Comparison of ENCODE assay signal across 1 cellular context in the genomic region with DNA sequence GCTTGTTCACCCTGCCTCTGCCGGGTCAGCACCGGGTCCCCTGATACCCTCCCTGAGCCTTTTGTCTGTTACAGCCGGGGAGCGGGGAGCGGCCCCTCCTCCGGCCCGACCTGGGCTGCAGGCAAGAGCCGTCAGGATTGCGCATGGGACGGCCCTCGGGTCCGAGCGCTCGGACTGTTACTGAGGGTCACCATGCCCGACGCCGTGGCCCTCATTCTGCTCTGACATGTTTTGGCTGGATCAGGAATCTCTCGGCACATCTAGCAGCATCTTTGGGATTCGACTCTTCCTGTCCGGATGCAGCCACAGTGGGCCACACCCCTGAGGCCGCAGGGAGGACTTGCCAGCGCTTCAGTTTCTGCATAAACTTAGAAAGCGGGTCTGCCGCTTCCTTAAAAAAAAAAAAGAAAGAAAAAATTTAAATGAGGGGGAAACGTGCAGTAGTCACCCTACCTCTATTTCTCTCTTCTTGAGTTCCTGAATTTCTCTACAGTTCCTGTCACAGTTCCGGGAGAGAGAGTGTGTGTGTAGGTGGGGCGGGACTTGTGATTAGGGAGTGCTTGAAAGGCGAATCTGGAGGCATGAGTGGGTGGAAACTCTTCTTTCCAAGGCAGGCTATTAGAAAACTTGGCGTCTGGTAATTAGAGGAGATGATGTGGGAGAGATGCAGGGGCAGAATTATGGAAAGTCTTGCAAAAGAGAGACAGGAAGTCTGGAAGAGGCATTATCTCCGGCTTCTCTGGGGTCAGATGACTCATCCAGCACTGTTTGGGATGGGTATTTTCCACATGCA.
TF ChIP-seq lines count a peak whose summit lies in the region.

No MANE protein-coding gene starts in this region.

TF ChIP-seq in K562, 482 proteins besides CTCF, POLR2A, EP300 and RAD21 (continued from another document and continues in another):
- TF ChIP-seq, protein P1, sequence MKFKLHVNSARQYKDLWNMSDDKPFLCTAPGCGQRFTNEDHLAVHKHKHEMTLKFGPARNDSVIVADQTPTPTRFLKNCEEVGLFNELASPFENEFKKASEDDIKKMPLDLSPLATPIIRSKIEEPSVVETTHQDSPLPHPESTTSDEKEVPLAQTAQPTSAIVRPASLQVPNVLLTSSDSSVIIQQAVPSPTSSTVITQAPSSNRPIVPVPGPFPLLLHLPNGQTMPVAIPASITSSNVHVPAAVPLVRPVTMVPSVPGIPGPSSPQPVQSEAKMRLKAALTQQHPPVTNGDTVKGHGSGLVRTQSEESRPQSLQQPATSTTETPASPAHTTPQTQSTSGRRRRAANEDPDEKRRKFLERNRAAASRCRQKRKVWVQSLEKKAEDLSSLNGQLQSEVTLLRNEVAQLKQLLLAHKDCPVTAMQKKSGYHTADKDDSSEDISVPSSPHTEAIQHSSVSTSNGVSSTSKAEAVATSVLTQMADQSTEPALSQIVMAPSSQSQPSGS (CRISPR knock-in tag; IDR thresholded peaks at IDR 0.05): no peak
- no peak for TF ChIP-seq ZSCAN32 (CRISPR knock-in tag; IDR thresholded peaks at IDR 0.05)
- TF ChIP-seq ZNF586 (CRISPR knock-in tag; conservative IDR thresholded peaks at IDR 0.05): no peak
- TF ChIP-seq, protein P2, sequence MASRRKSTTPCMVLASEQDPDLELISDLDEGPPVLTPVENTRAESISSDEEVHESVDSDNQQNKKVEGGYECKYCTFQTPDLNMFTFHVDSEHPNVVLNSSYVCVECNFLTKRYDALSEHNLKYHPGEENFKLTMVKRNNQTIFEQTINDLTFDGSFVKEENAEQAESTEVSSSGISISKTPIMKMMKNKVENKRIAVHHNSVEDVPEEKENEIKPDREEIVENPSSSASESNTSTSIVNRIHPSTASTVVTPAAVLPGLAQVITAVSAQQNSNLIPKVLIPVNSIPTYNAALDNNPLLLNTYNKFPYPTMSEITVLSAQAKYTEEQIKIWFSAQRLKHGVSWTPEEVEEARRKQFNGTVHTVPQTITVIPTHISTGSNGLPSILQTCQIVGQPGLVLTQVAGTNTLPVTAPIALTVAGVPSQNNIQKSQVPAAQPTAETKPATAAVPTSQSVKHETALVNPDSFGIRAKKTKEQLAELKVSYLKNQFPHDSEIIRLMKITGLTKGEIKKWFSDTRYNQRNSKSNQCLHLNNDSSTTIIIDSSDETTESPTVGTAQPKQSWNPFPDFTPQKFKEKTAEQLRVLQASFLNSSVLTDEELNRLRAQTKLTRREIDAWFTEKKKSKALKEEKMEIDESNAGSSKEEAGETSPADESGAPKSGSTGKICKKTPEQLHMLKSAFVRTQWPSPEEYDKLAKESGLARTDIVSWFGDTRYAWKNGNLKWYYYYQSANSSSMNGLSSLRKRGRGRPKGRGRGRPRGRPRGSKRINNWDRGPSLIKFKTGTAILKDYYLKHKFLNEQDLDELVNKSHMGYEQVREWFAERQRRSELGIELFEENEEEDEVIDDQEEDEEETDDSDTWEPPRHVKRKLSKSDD (conservative IDR thresholded peaks at IDR 0.05; ENCODE audit: low read length): no peak
- no peak for TF ChIP-seq POLR3A (IDR thresholded peaks at IDR 0.05; ENCODE audit: borderline replicate concordance, extremely low read depth, insufficient read depth, insufficient read length)
- TF ChIP-seq TCF3 (CRISPR knock-in tag; IDR thresholded peaks at IDR 0.05): no peak
- TF ChIP-seq FOS (IDR thresholded peaks at IDR 0.05; ENCODE audit: extremely low read depth, insufficient read length): peak; percentile 44
- no peak; a peak in 1 of 4 replicates for TF ChIP-seq SRF (CRISPR knock-in tag; IDR thresholded peaks at IDR 0.05)
- TF ChIP-seq ZEB2 (IDR thresholded peaks at IDR 0.05): peak; percentile 53; the same call in 1 of the 2 replicates
- TF ChIP-seq KAT8 (IDR thresholded peaks at IDR 0.05; ENCODE audit: low read depth): no peak
- TF ChIP-seq PHF8 (IDR thresholded peaks at IDR 0.05; ENCODE audit: borderline replicate concordance, low read length): no peak
- TF ChIP-seq CEBPB (tag; IDR thresholded peaks at IDR 0.05): peak; percentile 35; the same call in 1 of the 2 replicates
- TF ChIP-seq YBX1 (IDR thresholded peaks at IDR 0.05): no peak
- TF ChIP-seq, protein P3, sequence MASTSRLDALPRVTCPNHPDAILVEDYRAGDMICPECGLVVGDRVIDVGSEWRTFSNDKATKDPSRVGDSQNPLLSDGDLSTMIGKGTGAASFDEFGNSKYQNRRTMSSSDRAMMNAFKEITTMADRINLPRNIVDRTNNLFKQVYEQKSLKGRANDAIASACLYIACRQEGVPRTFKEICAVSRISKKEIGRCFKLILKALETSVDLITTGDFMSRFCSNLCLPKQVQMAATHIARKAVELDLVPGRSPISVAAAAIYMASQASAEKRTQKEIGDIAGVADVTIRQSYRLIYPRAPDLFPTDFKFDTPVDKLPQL (IDR thresholded peaks at IDR 0.05; ENCODE audit: extremely low read depth, insufficient read length): no peak
- no peak for TF ChIP-seq ZNF23 (CRISPR knock-in tag; IDR thresholded peaks at IDR 0.05)
- TF ChIP-seq L3MBTL2 (IDR thresholded peaks at IDR 0.05): no peak
- peak; percentile 41; the same call in 1 of the 2 replicates for TF ChIP-seq SPI1 (IDR thresholded peaks at IDR 0.05; ENCODE audit: borderline replicate concordance, low read depth, low read length)
- TF ChIP-seq ZNF347 (CRISPR knock-in tag; IDR thresholded peaks at IDR 0.05; ENCODE audit: low read depth): no peak
- TF ChIP-seq, protein P4, sequence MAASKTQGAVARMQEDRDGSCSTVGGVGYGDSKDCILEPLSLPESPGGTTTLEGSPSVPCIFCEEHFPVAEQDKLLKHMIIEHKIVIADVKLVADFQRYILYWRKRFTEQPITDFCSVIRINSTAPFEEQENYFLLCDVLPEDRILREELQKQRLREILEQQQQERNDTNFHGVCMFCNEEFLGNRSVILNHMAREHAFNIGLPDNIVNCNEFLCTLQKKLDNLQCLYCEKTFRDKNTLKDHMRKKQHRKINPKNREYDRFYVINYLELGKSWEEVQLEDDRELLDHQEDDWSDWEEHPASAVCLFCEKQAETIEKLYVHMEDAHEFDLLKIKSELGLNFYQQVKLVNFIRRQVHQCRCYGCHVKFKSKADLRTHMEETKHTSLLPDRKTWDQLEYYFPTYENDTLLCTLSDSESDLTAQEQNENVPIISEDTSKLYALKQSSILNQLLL (CRISPR knock-in tag; IDR thresholded peaks at IDR 0.05; ENCODE audit: borderline replicate concordance): no peak
- no peak for TF ChIP-seq TSC22D4 (tag; IDR thresholded peaks at IDR 0.05)
- TF ChIP-seq TEAD4 (IDR thresholded peaks at IDR 0.05; ENCODE audit: low read length): 0 out of 2 replicates have a peak, but pooled peaks have one; percentile 13
- TF ChIP-seq TEAD4 (CRISPR knock-in tag; IDR thresholded peaks at IDR 0.05; ENCODE audit: borderline replicate concordance): no peak
- no peak for TF ChIP-seq CSDE1 (IDR thresholded peaks at IDR 0.05)
- TF ChIP-seq SIN3B (IDR thresholded peaks at IDR 0.05; ENCODE audit: low read depth): no peak
- no peak for TF ChIP-seq ATF1 (CRISPR knock-in tag; IDR thresholded peaks at IDR 0.05)
- TF ChIP-seq ATF1 (tag; IDR thresholded peaks at IDR 0.05): peak; percentile 44
- no peak for TF ChIP-seq ZNF12 (CRISPR knock-in tag; IDR thresholded peaks at IDR 0.05)
- TF ChIP-seq ZNF134 (CRISPR knock-in tag; conservative IDR thresholded peaks at IDR 0.05): no peak
- TF ChIP-seq, protein P5, sequence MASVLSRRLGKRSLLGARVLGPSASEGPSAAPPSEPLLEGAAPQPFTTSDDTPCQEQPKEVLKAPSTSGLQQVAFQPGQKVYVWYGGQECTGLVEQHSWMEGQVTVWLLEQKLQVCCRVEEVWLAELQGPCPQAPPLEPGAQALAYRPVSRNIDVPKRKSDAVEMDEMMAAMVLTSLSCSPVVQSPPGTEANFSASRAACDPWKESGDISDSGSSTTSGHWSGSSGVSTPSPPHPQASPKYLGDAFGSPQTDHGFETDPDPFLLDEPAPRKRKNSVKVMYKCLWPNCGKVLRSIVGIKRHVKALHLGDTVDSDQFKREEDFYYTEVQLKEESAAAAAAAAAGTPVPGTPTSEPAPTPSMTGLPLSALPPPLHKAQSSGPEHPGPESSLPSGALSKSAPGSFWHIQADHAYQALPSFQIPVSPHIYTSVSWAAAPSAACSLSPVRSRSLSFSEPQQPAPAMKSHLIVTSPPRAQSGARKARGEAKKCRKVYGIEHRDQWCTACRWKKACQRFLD (CRISPR knock-in tag; IDR thresholded peaks at IDR 0.05): 0 out of 2 replicates have a peak, but pooled peaks have one; percentile 56
- no peak for TF ChIP-seq SMARCA5 (IDR thresholded peaks at IDR 0.05)
- no peak for TF ChIP-seq TBL1XR1 (IDR thresholded peaks at IDR 0.05; ENCODE audit: low read length in 2 of 2)
- TF ChIP-seq MEIS2 (IDR thresholded peaks at IDR 0.05; ENCODE audit: partially characterized antibody): no peak
- TF ChIP-seq, protein P6, sequence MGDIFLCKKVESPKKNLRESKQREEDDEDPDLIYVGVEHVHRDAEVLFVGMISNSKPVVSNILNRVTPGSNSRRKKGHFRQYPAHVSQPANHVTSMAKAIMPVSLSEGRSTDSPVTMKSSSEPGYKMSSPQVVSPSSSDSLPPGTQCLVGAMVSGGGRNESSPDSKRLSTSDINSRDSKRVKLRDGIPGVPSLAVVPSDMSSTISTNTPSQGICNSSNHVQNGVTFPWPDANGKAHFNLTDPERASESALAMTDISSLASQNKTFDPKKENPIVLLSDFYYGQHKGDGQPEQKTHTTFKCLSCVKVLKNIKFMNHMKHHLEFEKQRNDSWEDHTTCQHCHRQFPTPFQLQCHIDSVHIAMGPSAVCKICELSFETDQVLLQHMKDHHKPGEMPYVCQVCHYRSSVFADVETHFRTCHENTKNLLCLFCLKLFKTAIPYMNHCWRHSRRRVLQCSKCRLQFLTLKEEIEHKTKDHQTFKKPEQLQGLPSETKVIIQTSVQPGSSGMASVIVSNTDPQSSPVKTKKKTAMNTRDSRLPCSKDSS (IDR thresholded peaks at IDR 0.05; ENCODE audit: low read depth, partially characterized antibody): no peak
- no peak for TF ChIP-seq LEF1 (IDR thresholded peaks at IDR 0.05)
- TF ChIP-seq FOXA1 (IDR thresholded peaks at IDR 0.05; ENCODE audit: borderline replicate concordance): no peak
- no peak for TF ChIP-seq ZC3H8 (IDR thresholded peaks at IDR 0.05)
- TF ChIP-seq HDGF (IDR thresholded peaks at IDR 0.05): no peak
- no peak for TF ChIP-seq NEUROD1 (IDR thresholded peaks at IDR 0.05; ENCODE audit: borderline replicate concordance, low read depth, low read length, partially characterized antibody)
- no peak for TF ChIP-seq LARP7 (IDR thresholded peaks at IDR 0.05)
- peak in 1 of 2 experiments; percentile 56; a peak in 1 of 4 replicates for TF ChIP-seq RCOR1 (IDR thresholded peaks at IDR 0.05; ENCODE audit: borderline replicate concordance in 1 of 2, low read depth in 2 of 2, low read length in 2 of 2)
- TF ChIP-seq CHCHD3 (CRISPR knock-in tag; IDR thresholded peaks at IDR 0.05): no peak
- TF ChIP-seq, protein P7, sequence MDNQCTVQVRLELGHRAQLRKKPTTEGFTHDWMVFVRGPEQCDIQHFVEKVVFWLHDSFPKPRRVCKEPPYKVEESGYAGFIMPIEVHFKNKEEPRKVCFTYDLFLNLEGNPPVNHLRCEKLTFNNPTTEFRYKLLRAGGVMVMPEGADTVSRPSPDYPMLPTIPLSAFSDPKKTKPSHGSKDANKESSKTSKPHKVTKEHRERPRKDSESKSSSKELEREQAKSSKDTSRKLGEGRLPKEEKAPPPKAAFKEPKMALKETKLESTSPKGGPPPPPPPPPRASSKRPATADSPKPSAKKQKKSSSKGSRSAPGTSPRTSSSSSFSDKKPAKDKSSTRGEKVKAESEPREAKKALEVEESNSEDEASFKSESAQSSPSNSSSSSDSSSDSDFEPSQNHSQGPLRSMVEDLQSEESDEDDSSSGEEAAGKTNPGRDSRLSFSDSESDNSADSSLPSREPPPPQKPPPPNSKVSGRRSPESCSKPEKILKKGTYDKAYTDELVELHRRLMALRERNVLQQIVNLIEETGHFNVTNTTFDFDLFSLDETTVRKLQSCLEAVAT (IDR thresholded peaks at IDR 0.05): no peak; a peak in 1 of 4 replicates
- peak; percentile 48; the same call in 1 of the 2 replicates for TF ChIP-seq NCOR1 (IDR thresholded peaks at IDR 0.05)
- no peak for TF ChIP-seq ZNF699 (CRISPR knock-in tag; IDR thresholded peaks at IDR 0.05; ENCODE audit: insufficient replicate concordance)
- TF ChIP-seq RB1 (IDR thresholded peaks at IDR 0.05; ENCODE audit: low read depth): no peak
- TF ChIP-seq WHSC1 (IDR thresholded peaks at IDR 0.05; ENCODE audit: low read length): no peak
- TF ChIP-seq RAD51 (IDR thresholded peaks at IDR 0.05; ENCODE audit: borderline replicate concordance, low read depth): no peak
- no peak for TF ChIP-seq FUS (optimal IDR thresholded peaks at IDR 0.05; ENCODE audit: low read depth, low read length)
- TF ChIP-seq ARNT (IDR thresholded peaks at IDR 0.05): 0 out of 4 replicates have a peak, but pooled peaks of 1 of the 2 experiments have one; percentile 28
- TF ChIP-seq, protein P8, sequence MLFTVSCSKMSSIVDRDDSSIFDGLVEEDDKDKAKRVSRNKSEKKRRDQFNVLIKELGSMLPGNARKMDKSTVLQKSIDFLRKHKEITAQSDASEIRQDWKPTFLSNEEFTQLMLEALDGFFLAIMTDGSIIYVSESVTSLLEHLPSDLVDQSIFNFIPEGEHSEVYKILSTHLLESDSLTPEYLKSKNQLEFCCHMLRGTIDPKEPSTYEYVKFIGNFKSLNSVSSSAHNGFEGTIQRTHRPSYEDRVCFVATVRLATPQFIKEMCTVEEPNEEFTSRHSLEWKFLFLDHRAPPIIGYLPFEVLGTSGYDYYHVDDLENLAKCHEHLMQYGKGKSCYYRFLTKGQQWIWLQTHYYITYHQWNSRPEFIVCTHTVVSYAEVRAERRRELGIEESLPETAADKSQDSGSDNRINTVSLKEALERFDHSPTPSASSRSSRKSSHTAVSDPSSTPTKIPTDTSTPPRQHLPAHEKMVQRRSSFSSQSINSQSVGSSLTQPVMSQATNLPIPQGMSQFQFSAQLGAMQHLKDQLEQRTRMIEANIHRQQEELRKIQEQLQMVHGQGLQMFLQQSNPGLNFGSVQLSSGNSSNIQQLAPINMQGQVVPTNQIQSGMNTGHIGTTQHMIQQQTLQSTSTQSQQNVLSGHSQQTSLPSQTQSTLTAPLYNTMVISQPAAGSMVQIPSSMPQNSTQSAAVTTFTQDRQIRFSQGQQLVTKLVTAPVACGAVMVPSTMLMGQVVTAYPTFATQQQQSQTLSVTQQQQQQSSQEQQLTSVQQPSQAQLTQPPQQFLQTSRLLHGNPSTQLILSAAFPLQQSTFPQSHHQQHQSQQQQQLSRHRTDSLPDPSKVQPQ (CRISPR knock-in tag; IDR thresholded peaks at IDR 0.05; ENCODE audit: borderline replicate concordance): no peak
- TF ChIP-seq, protein P9, sequence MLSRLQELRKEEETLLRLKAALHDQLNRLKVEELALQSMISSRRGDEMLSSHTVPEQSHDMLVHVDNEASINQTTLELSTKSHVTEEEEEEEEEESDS (CRISPR knock-in tag; IDR thresholded peaks at IDR 0.05): no peak
- no peak for TF ChIP-seq TCF7 (IDR thresholded peaks at IDR 0.05; ENCODE audit: borderline replicate concordance)
- no peak for TF ChIP-seq PCBP1 (IDR thresholded peaks at IDR 0.05; ENCODE audit: low read depth, low read length, poor library complexity, severe bottlenecking)
- TF ChIP-seq, protein P10, sequence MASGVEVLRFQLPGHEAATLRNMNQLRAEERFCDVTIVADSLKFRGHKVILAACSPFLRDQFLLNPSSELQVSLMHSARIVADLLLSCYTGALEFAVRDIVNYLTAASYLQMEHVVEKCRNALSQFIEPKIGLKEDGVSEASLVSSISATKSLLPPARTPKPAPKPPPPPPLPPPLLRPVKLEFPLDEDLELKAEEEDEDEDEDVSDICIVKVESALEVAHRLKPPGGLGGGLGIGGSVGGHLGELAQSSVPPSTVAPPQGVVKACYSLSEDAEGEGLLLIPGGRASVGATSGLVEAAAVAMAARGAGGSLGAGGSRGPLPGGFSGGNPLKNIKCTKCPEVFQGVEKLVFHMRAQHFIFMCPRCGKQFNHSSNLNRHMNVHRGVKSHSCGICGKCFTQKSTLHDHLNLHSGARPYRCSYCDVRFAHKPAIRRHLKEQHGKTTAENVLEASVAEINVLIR (CRISPR knock-in tag; IDR thresholded peaks at IDR 0.05): no peak
- no peak for TF ChIP-seq ZC3H11A (IDR thresholded peaks at IDR 0.05; ENCODE audit: low read depth, low read length)
- no peak for TF ChIP-seq CAMTA2 (CRISPR knock-in tag; conservative IDR thresholded peaks at IDR 0.05)
